Comparison of ENCODE assay signal across 8 cellular contexts in the genomic region with DNA sequence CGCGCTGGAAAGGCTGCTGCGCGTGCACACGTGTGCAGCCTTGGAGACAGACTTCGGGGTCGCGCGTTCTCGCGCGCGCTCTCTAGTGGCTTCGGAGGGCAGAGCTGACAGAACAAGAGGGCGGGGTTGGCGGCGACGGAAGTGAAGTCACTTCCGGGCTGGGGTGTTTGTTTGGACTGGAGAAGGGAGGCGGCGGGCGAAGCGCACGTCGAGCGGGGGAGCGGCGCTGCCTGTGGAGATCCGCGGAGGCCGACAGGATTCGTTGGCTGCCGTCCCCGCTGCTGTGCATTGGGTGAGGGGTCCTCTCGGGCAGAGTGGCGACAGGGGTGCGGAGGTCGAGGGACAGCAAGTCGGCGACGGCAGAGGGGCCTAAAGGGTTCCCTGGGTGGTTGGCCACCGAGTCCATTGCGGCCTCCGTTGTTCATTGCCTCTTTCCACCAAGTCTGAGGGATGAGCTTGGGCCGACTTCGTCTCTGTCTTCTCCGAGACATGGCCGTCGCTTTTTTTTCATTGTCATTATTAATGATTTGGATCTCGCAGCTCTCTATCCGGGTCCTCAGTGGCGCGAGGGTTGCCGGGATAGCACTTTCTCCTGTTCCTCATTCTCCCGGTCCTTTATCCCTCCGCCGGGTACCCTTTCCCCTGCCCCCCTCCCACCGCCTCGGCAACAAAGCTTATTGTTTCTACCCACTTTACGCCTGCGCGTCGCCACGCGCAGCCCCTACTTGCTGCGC. TPM values are rescaled to one million over a fixed set of nuclear protein-coding genes. Genes with fewer than 3 reads are reported as not detected.
A peak's percentile ranks its signal among the peaks of the same experiment; 100 is the strongest.
DNase-seq lines count a peak whose midpoint lies in the region; ATAC-seq lines count a peak whose summit lies in the region.

A gene with protein sequence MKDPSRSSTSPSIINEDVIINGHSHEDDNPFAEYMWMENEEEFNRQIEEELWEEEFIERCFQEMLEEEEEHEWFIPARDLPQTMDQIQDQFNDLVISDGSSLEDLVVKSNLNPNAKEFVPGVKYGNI (plus strand): TSS at position 166 of the 734 bp plus-strand sequence. CDS start 21,931 bp downstream, outside the sequence.

- peak; percentile 91 for ATAC-seq in GM19467 (IDR thresholded peaks at IDR 0.05; ENCODE audit: unreplicated experiment)

- DNase-seq in COLO668 (lab: John Stamatoyannopoulos, UW; ENCODE audit: unreplicated experiment): peak; percentile 95
- peak; percentile 92 for DNase-seq in HS-5 (ENCODE audit: low read depth)
- DNase-seq in NK-92 (lab: John Stamatoyannopoulos, UW; ENCODE audit: unreplicated experiment): peak; percentile 88
- DNase-seq in activated CD8-positive, alpha-beta memory T cell treated with anti-CD3 and anti-CD28 coated beads for 1 hour (ENCODE audit: extremely low read depth in 1 of 2, low read depth in 1 of 2): peak; percentile 90 to 96
- peak; percentile 96 for DNase-seq in effector CD8-positive, alpha-beta T cell (lab: John Stamatoyannopoulos, UW)
- peak; percentile 99 for DNase-seq in lung microvascular endothelial cell (ENCODE audit: low read depth in 2 of 2)
- DNase-seq in stimulated activated CD4-positive, alpha-beta T cell treated with anti-CD3 and anti-CD28 coated beads, TNF-alpha, amount 100 ng/mL, for 48 hours (ENCODE audit: low read depth in 3 of 3): peak; percentile 94 to 96 (median 96)

RNA-seq across cellular contexts. Expression of the gene that starts here (rescaled TPM):
- total RNA-seq in lung microvascular endothelial cell: 66.0 and 87.1 TPM in 2 replicates

Comparison
In these comparisons a context has a peak if more than half of its experiments do, and no peak if none do; other contexts are left out.
1. Peak in every context shown above with its lines: DNase-seq and ATAC-seq.